In genomic region chr9:124368692-124369091, GRCh38 we compare ENCODE assay signal across 17 cellular contexts.
"Had no signal": no experiment of that assay in that cellular context is flagged by ENCODE, and none has a peak within 500 bp of the region (broad histone marks: within the 10 kb centered on the region; RNA-seq: fewer than 3 reads in every experiment).

No MANE protein-coding gene starts in this region.

- H3K4me3 Mint-ChIP-seq: activated B cell treated with CpG ODN at 0.5 μM for 24 hours; activated CD8-positive, alpha-beta T cell treated with anti-CD3 and anti-CD28 coated beads for 36 hours; activated naive CD4-positive, alpha-beta T cell treated with anti-CD3 and anti-CD28 coated beads, Interleukin-2, amount 10 ng/mL, durations not matched to agents 7 days and 5 days; activated T-cell treated with anti-CD3 and anti-CD28 coated beads, Interleukin-2, amount 50 U/mL, for 24 hours; dendritic cell treated with granulocyte-macrophage colony-stimulating factor and Interleukin-4, amounts not matched to agents 40 ng/mL and 50 ng/mL, for 4 days; nephron; stimulated activated naive CD8-positive, alpha-beta T cell treated with anti-CD3 and anti-CD28 coated beads, Interleukin-15, Interleukin-2, amounts not matched to agents 100 ng/mL and 50 ng/mL, for 24 hours had no signal

- H3K27ac Mint-ChIP-seq: activated B cell treated with CpG ODN at 0.5 μM for 24 hours; activated CD8-positive, alpha-beta T cell treated with anti-CD3 and anti-CD28 coated beads for 36 hours; activated naive CD4-positive, alpha-beta T cell treated with anti-CD3 and anti-CD28 coated beads, Interleukin-2, amount 10 ng/mL, durations not matched to agents 7 days and 5 days; dendritic cell treated with granulocyte-macrophage colony-stimulating factor and Interleukin-4, amounts not matched to agents 40 ng/mL and 50 ng/mL, for 4 days; nephron; stimulated activated naive CD8-positive, alpha-beta T cell treated with anti-CD3 and anti-CD28 coated beads, Interleukin-15, Interleukin-2, amounts not matched to agents 100 ng/mL and 50 ng/mL, for 24 hours had no signal

- H3K9me3 Mint-ChIP-seq: activated CD8-positive, alpha-beta T cell treated with anti-CD3 and anti-CD28 coated beads for 36 hours; activated naive CD4-positive, alpha-beta T cell treated with anti-CD3 and anti-CD28 coated beads, Interleukin-2, amount 10 ng/mL, durations not matched to agents 7 days and 5 days; activated T-cell treated with anti-CD3 and anti-CD28 coated beads, Interleukin-2, amount 50 U/mL, for 24 hours; dendritic cell treated with granulocyte-macrophage colony-stimulating factor and Interleukin-4, amounts not matched to agents 40 ng/mL and 50 ng/mL, for 4 days; stimulated activated naive CD8-positive, alpha-beta T cell treated with anti-CD3 and anti-CD28 coated beads, Interleukin-15, Interleukin-2, amounts not matched to agents 100 ng/mL and 50 ng/mL, for 24 hours had no signal

- H3K36me3 ChIP-seq: adrenal gland, transverse colon had no signal

- H3K27me3 ChIP-seq: adrenal gland, esophagus muscularis mucosa, transverse colon had no signal

- H3K27me3 Mint-ChIP-seq: activated B cell treated with CpG ODN at 0.5 μM for 24 hours; activated CD8-positive, alpha-beta T cell treated with anti-CD3 and anti-CD28 coated beads for 36 hours; activated naive CD4-positive, alpha-beta T cell treated with anti-CD3 and anti-CD28 coated beads, Interleukin-2, amount 10 ng/mL, durations not matched to agents 7 days and 5 days; activated T-cell treated with anti-CD3 and anti-CD28 coated beads, Interleukin-2, amount 50 U/mL, for 24 hours; dendritic cell treated with granulocyte-macrophage colony-stimulating factor and Interleukin-4, amounts not matched to agents 40 ng/mL and 50 ng/mL, for 4 days; stimulated activated naive CD8-positive, alpha-beta T cell treated with anti-CD3 and anti-CD28 coated beads, Interleukin-15, Interleukin-2, amounts not matched to agents 100 ng/mL and 50 ng/mL, for 24 hours had no signal

- H3K27ac ChIP-seq: adrenal gland, esophagus muscularis mucosa, lower lobe of right lung, transverse colon had no signal

- H3K4me3 ChIP-seq: adrenal gland, esophagus muscularis mucosa, lower lobe of right lung, transverse colon had no signal

- H3K9me3 ChIP-seq: adrenal gland, esophagus muscularis mucosa, lower lobe of right lung, SK-N-SH, transverse colon had no signal

- DNase-seq: activated B cell treated with CpG ODN at 0.5 μM for 24 hours; activated CD4-positive, alpha-beta T cell treated with anti-CD3 and anti-CD28 coated beads for 48 hours; activated CD8-positive, alpha-beta T cell treated with anti-CD3 and anti-CD28 coated beads for 36 hours; activated effector memory CD4-positive, alpha-beta T cell treated with Interleukin-2 at 50 U/mL for 16 hours; activated naive CD4-positive, alpha-beta T cell treated with anti-CD3 and anti-CD28 coated beads, Interleukin-2, amount 10 ng/mL, durations not matched to agents 7 days and 5 days; activated T-cell treated with anti-CD3 and anti-CD28 coated beads, Interleukin-2, amount 50 U/mL, for 24 hours; adrenal gland; effector CD8-positive, alpha-beta T cell; lower lobe of right lung; occipital lobe; SK-N-SH; stimulated activated CD8-positive, alpha-beta memory T cell treated with anti-CD3 and anti-CD28 coated beads, Interleukin-4, amount 100 ng/mL, for 48 hours; transverse colon had no signal

- H3K4me1 ChIP-seq: transverse colon had no signal

- H3K4me1 Mint-ChIP-seq: activated naive CD4-positive, alpha-beta T cell treated with anti-CD3 and anti-CD28 coated beads, Interleukin-2, amount 10 ng/mL, durations not matched to agents 7 days and 5 days had no signal

- ATAC-seq: activated CD8-positive, alpha-beta T cell treated with anti-CD3 and anti-CD28 coated beads for 36 hours had no signal
